ENCODE assay signal across 9 cellular contexts in the genomic region with DNA sequence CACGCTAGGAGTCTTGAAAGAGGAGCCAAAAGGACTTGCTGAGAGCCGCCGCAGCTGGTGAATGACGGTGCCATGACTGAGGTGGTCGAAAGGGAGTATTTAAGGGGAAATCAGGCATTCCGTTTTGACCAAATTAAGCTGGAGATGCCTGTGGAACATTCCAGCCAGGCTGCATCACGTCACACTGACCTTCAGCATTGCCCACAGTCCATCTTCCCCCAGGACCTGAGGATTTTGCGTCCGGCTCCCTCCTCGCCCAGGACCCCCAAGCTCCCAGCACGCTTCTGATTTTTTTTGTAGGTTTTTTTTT. TPM values are rescaled to one million over a fixed set of nuclear protein-coding genes. Genes with fewer than 3 reads are reported as not detected.
DNase-seq lines count a peak whose midpoint lies in the region; ATAC-seq and TF ChIP-seq lines count a peak whose summit lies in the region.
"Had no signal": no experiment of that assay in that cellular context is flagged by ENCODE, and none has a peak within 500 bp of the region (broad histone marks: within the 10 kb centered on the region; RNA-seq: fewer than 3 reads in every experiment).

No MANE protein-coding gene starts in this region.

- H3K4me1 Mint-ChIP-seq in activated CD8-positive, alpha-beta T cell treated with anti-CD3 and anti-CD28 coated beads, Interleukin-2, amount 10 ng/mL, durations not matched to agents 7 days and 5 days (ENCODE audit: low read depth) = peaks cover 31% of the 10 kb centered on the region
- peaks cover 29% of the 10 kb centered on the region for H3K4me1 Mint-ChIP-seq in glutamatergic neuron (ENCODE audit: low read depth, unreplicated experiment)

- no peaks in the 10 kb centered on the region for H3K27me3 ChIP-seq in skeletal muscle tissue (ENCODE audit: control insufficient read depth in 3 of 3, insufficient read depth in 3 of 3, low read length in 3 of 3)

- peak overlapping the region; percentile 92 for H3K27ac Mint-ChIP-seq in activated CD8-positive, alpha-beta T cell treated with anti-CD3 and anti-CD28 coated beads, Interleukin-2, amount 10 ng/mL, durations not matched to agents 7 days and 5 days
- H3K27ac Mint-ChIP-seq in glutamatergic neuron (ENCODE audit: unreplicated experiment) = peak overlapping the region; percentile 90

- TF ChIP-seq CTCF in glutamatergic neuron (IDR thresholded peaks at IDR 0.05; ENCODE audit: partially characterized antibody, unreplicated experiment) = no peak

- no peaks in the 10 kb centered on the region for H3K9me3 ChIP-seq in skeletal muscle tissue (ENCODE audit: control insufficient read depth in 3 of 3, low read length in 3 of 3)

- DNase-seq in EL (peak; percentile 32), glutamatergic neuron (no peak), cerebellar nuclear complex (lab: John Stamatoyannopoulos, UW) (no peak), SKM-1 treated with dmso at 0.1 percent for 144 hours (lab: John Stamatoyannopoulos, UW; ENCODE audit: unreplicated experiment) (no peak), NCI-H1092 (lab: John Stamatoyannopoulos, UW) (no peak)
- no peak for DNase-seq in activated CD8-positive, alpha-beta T cell treated with anti-CD3 and anti-CD28 coated beads, Interleukin-2, amount 10 ng/mL, durations not matched to agents 7 days and 5 days
- DNase-seq in stimulated activated CD4-positive, alpha-beta T cell treated with anti-CD3 and anti-CD28 coated beads, Interleukin-15, amount 100 ng/mL, for 24 hours = no peak
- DNase-seq: NCI-H146 had no signal

- CTCF ChIA-PET in activated CD8-positive, alpha-beta T cell treated with anti-CD3 and anti-CD28 coated beads, Interleukin-2, amount 10 ng/mL, durations not matched to agents 7 days and 5 days (lab: Charles Lee) = interaction anchor here (1.8 kb wide), 1 partner anchor 9 kb away, joined by 19 read pairs; no protein-coding TSS in a partner anchor

- POLR2A ChIA-PET in activated CD8-positive, alpha-beta T cell treated with anti-CD3 and anti-CD28 coated beads, Interleukin-2, amount 10 ng/mL, durations not matched to agents 7 days and 5 days (lab: Charles Lee) = interaction anchor here (0.7 to 2.2 kb wide), 3 partner anchors 9 to 117 kb away, joined by 3 to 8 read pairs (median 5); a partner anchor contains a TSS

- peak overlapping the region; percentile 71 to 85 (median 84) for H3K4me3 ChIP-seq in skeletal muscle tissue (ENCODE audit: low read length in 3 of 3)

- peaks cover 10 to 24% (median 22%) of the 10 kb centered on the region in 3 donors for H3K4me1 ChIP-seq in skeletal muscle tissue (ENCODE audit: control insufficient read depth in 3 of 3, insufficient read depth in 3 of 3, low read length in 3 of 3)

- H3K36me3 ChIP-seq in skeletal muscle tissue (ENCODE audit: control insufficient read depth in 3 of 3, insufficient read depth in 3 of 3, low read length in 3 of 3) = peaks cover 14 to 18% (median 15%) of the 10 kb centered on the region in 3 donors

- peak overlapping the region; percentile 77 for H3K27ac ChIP-seq in skeletal muscle tissue (ENCODE audit: low read depth, low read length)

- H3K4me3 Mint-ChIP-seq in activated CD8-positive, alpha-beta T cell treated with anti-CD3 and anti-CD28 coated beads, Interleukin-2, amount 10 ng/mL, durations not matched to agents 7 days and 5 days = peak overlapping the region; percentile 60
- H3K4me3 Mint-ChIP-seq in glutamatergic neuron (ENCODE audit: unreplicated experiment) = peak overlapping the region; percentile 64

- no peaks in the 10 kb centered on the region for H3K27me3 Mint-ChIP-seq in activated CD8-positive, alpha-beta T cell treated with anti-CD3 and anti-CD28 coated beads, Interleukin-2, amount 10 ng/mL, durations not matched to agents 7 days and 5 days (ENCODE audit: low read depth)
- H3K27me3 Mint-ChIP-seq in glutamatergic neuron (ENCODE audit: unreplicated experiment) = peaks cover 26% of the 10 kb centered on the region

- H3K9me3 Mint-ChIP-seq in activated CD8-positive, alpha-beta T cell treated with anti-CD3 and anti-CD28 coated beads, Interleukin-2, amount 10 ng/mL, durations not matched to agents 7 days and 5 days (ENCODE audit: insufficient read depth) = no peaks in the 10 kb centered on the region
- H3K9me3 Mint-ChIP-seq in glutamatergic neuron (ENCODE audit: unreplicated experiment) = peaks cover 33% of the 10 kb centered on the region

- ATAC-seq in activated CD8-positive, alpha-beta T cell treated with anti-CD3 and anti-CD28 coated beads, Interleukin-2, amount 10 ng/mL, durations not matched to agents 7 days and 5 days = no peak

- peak overlapping the region; percentile 84 to 88 (median 86) for H3K9ac ChIP-seq in skeletal muscle tissue (ENCODE audit: low read depth in 1 of 3, low read length in 3 of 3)

- peaks cover 18% of the 10 kb centered on the region for H3K36me3 Mint-ChIP-seq in activated CD8-positive, alpha-beta T cell treated with anti-CD3 and anti-CD28 coated beads, Interleukin-2, amount 10 ng/mL, durations not matched to agents 7 days and 5 days (ENCODE audit: low read depth)
- peaks cover 11% of the 10 kb centered on the region for H3K36me3 Mint-ChIP-seq in glutamatergic neuron (ENCODE audit: unreplicated experiment)

RNA-seq across cellular contexts. Expression of a gene that starts 12.0 kb away (rescaled TPM):
- total RNA-seq in activated CD8-positive, alpha-beta T cell treated with anti-CD3 and anti-CD28 coated beads, Interleukin-2, amount 10 ng/mL, durations not matched to agents 7 days and 5 days = 10 to 100 TPM; 48.3 to 50.3 TPM
- total RNA-seq in glutamatergic neuron (ENCODE audit: unreplicated experiment) = 233 TPM
- 33.4 TPM for total RNA-seq in skeletal muscle tissue

RNA-seq across cellular contexts. Expression of a gene that starts 25.8 kb away (rescaled TPM):
- total RNA-seq in activated CD8-positive, alpha-beta T cell treated with anti-CD3 and anti-CD28 coated beads, Interleukin-2, amount 10 ng/mL, durations not matched to agents 7 days and 5 days = 1 to 10 TPM; 1.4 to 1.5 TPM
- total RNA-seq in glutamatergic neuron (ENCODE audit: unreplicated experiment) (1.0 TPM), skeletal muscle tissue (1.0 TPM)

RNA-seq across cellular contexts. Expression of a gene that starts 30.5 kb away (rescaled TPM):
- total RNA-seq in activated CD8-positive, alpha-beta T cell treated with anti-CD3 and anti-CD28 coated beads, Interleukin-2, amount 10 ng/mL, durations not matched to agents 7 days and 5 days = 1 to 10 TPM; 2.8 to 3.7 TPM
- 36.3 TPM for total RNA-seq in glutamatergic neuron (ENCODE audit: unreplicated experiment)
- not detected for total RNA-seq in skeletal muscle tissue

RNA-seq across cellular contexts. Expression of a gene that starts 35.4 kb away (rescaled TPM):
- 10 to 100 TPM; 46.4 to 50.4 TPM for total RNA-seq in activated CD8-positive, alpha-beta T cell treated with anti-CD3 and anti-CD28 coated beads, Interleukin-2, amount 10 ng/mL, durations not matched to agents 7 days and 5 days
- 25.0 TPM for total RNA-seq in glutamatergic neuron (ENCODE audit: unreplicated experiment)
- total RNA-seq in skeletal muscle tissue = 8.4 TPM
